24 cellular contexts compared by ENCODE assay signal in genomic region chr2:106025796-106026195, GRCh38.
"Had no signal": no experiment of that assay in that cellular context is flagged by ENCODE, and none has a peak within 500 bp of the region (broad histone marks: within the 10 kb centered on the region; RNA-seq: fewer than 3 reads in every experiment).

No MANE protein-coding gene starts in this region.

- H3K9me3 ChIP-seq: MG63 had no signal

- DNase-seq: activated CD4-positive, alpha-beta memory T cell treated with anti-CD3 and anti-CD28 coated beads, Interleukin-2, amount 10 ng/mL, durations not matched to agents 7 days and 5 days; activated CD4-positive, alpha-beta T cell treated with anti-CD3 and anti-CD28 coated beads, Interleukin-2, amount 50 U/mL, for 1 hour; activated CD4-positive, CD25-positive, alpha-beta regulatory T cell; activated effector memory CD4-positive, alpha-beta T cell treated with Interleukin-2 at 50 U/mL for 16 hours; activated naive CD4-positive, alpha-beta T cell; activated T-cell treated with anti-CD3 and anti-CD28 coated beads for 4 hours; MG63; MV-4-11; NCI-H1092 treated with DMSO at 0.1 percent for 48 hours; NCI-H1417 treated with DMSO at 0.1 percent for 48 hours; NCI-H1694 treated with DMSO at 0.1 percent for 48 hours; NCI-H2029 treated with DMSO at 0.1 percent for 48 hours; NCI-H345; NCI-H510A treated with DMSO at 0.1 percent for 48 hours; NCI-H69; NK-92 treated with Interleukin-12 subunit alpha and Interleukin-12 subunit beta, amount 100 ng/mL, for 24 hours; OCI-M1; RPMI8226; T-helper 1 cell had no signal

- H3K36me3 ChIP-seq: MG63 had no signal

- H3K9me3 Mint-ChIP-seq: activated CD4-positive, alpha-beta memory T cell treated with anti-CD3 and anti-CD28 coated beads, Interleukin-2, amount 10 ng/mL, durations not matched to agents 7 days and 5 days had no signal

- H3K36me3 Mint-ChIP-seq: activated naive CD8-positive, alpha-beta T cell had no signal

- H3K27me3 ChIP-seq: MG63 had no signal

- ATAC-seq: Panc1, Right ventricle myocardium inferior had no signal

- H3K27me3 Mint-ChIP-seq: activated naive CD8-positive, alpha-beta T cell had no signal

- H3K27ac ChIP-seq: SK-N-MC, VCaP had no signal

- H3K27ac Mint-ChIP-seq: activated CD4-positive, alpha-beta memory T cell treated with anti-CD3 and anti-CD28 coated beads, Interleukin-2, amount 10 ng/mL, durations not matched to agents 7 days and 5 days had no signal

- H3K4me3 ChIP-seq: MG63, SK-N-MC had no signal

- H3K4me3 Mint-ChIP-seq: activated CD4-positive, alpha-beta memory T cell treated with anti-CD3 and anti-CD28 coated beads, Interleukin-2, amount 10 ng/mL, durations not matched to agents 7 days and 5 days had no signal
